8 cellular contexts compared by ENCODE assay signal in genomic region chr1:116375165-116375883, GRCh38. TPM values are rescaled to one million over a fixed set of nuclear protein-coding genes. Genes with fewer than 3 reads are reported as not detected.
A peak's percentile ranks its signal among the peaks of the same experiment; 100 is the strongest.
DNase-seq lines count a peak whose midpoint lies in the region; ATAC-seq, FAIRE-seq and TF ChIP-seq lines count a peak whose summit lies in the region.

No MANE protein-coding gene starts in this region.

- H3K36me3 ChIP-seq in pancreas = no peaks in the 10 kb centered on the region

- in situ Hi-C loops in G401 (cut with HindIII; ENCODE audit: low sequenced_read_pairs) = no loop called here

- peaks cover 28 to 51% (median 43%) of the 10 kb centered on the region in 3 donors for H3K4me1 ChIP-seq in pancreas

- no peak for TF ChIP-seq CTCF in pancreas (IDR thresholded peaks at IDR 0.05)

- DNase-seq in G401 (ENCODE audit: low spot score) = peak; percentile 54
- no peak for DNase-seq in epithelial cell of prostate (ENCODE audit: low read depth, low spot score)
- DNase-seq in pancreas = no peak
- DNase-seq in stimulated activated CD4-positive, alpha-beta T cell treated with anti-CD3 and anti-CD28 coated beads, Interleukin-2, amount 100 ng/mL, for 48 hours = no peak
- no peak for DNase-seq in ecto neural progenitor cell (ENCODE audit: low spot score)

- H3K9me3 ChIP-seq in pancreas = no peaks in the 10 kb centered on the region

- H3K27ac ChIP-seq in epithelial cell of prostate = peak overlapping the region; percentile 91
- peak overlapping the region; percentile 45 to 96 (median 94) for H3K27ac ChIP-seq in pancreas

- intact Hi-C loops in pancreas (cut with DNase I) = loop anchor here in 2 of 3 donors (10.0 kb wide), 2 partner anchors 61 to 221 kb away; no protein-coding TSS in a partner anchor

- ATAC-seq in pancreas (no peak), GM19035 (IDR thresholded peaks at IDR 0.05; ENCODE audit: unreplicated experiment) (no peak), GM18873 (IDR thresholded peaks at IDR 0.05; ENCODE audit: low FRiP score, unreplicated experiment) (no peak)

- FAIRE-seq in pancreas (lab: Jason Lieb, UNC) = no peak

- H3K4me3 ChIP-seq in pancreas = peak overlapping the region; percentile 82 to 96 (median 91)

- no peaks in the 10 kb centered on the region for H3K27me3 ChIP-seq in pancreas

- 24 to 28% methylated on average over 8 of the region's 8 CpGs for WGBS in pancreas, 2 donors

TF ChIP-seq in PFSK-1, 5 proteins besides CTCF, POLR2A, EP300 and RAD21:
- no peak for TF ChIP-seq FOXP2 (optimal IDR thresholded peaks at IDR 0.05; ENCODE audit: borderline replicate concordance, extremely low read depth, extremely low read length, insufficient read depth)
- 0 out of 2 replicates have a peak, but pooled peaks have one; percentile 23 for TF ChIP-seq SIN3A (IDR thresholded peaks at IDR 0.05; ENCODE audit: borderline replicate concordance, insufficient read depth, low read length)

RNA-seq across cellular contexts. Expression of gene ATP1A1, which starts 2.3 kb away (rescaled TPM):
- 99.3 and 135 TPM in 2 replicates for total RNA-seq in G401 (2014; rRNA removed; shearing (Covaris generic))
- polyA plus RNA-seq in PFSK-1 (2012; ENCODE audit: insufficient read length, low read depth) = 162 TPM
- 100 to 1,000 TPM; 338 to 735 (median 584) TPM for total RNA-seq in pancreas
- polyA plus RNA-seq in pancreas = 100 to 1,000 TPM; 226 to 459 TPM
